37 cellular contexts compared by ENCODE assay signal in the genomic region with DNA sequence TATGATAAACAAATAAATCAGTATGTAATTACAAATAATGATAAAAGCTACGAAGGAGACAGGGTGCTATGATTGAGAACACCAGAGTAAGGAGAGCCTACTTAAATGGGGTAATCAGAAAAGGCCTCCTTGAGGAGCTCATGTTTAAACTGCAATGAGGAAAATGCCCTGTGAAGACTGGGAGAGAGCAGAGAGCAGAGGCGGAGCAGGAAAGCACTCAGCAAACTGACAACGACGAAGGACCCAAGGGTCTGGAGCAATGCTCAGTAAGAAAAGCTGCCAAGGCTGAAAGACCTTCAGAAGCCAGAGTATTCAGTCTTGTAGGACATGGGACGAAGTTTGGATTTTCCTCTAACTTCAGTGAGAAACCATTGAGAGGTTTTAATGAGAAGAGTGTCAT.
"Had no signal": no experiment of that assay in that cellular context is flagged by ENCODE, and none has a peak within 500 bp of the region (broad histone marks: within the 10 kb centered on the region; RNA-seq: fewer than 3 reads in every experiment).

No MANE protein-coding gene starts in this region.

- H3K36me3 Mint-ChIP-seq: activated CD4-positive, alpha-beta memory T cell treated with anti-CD3 and anti-CD28 coated beads for 36 hours; activated CD8-positive, alpha-beta memory T cell treated with anti-CD3 and anti-CD28 coated beads, Interleukin-2, amount 10 ng/mL, durations not matched to agents 7 days and 5 days; activated naive CD4-positive, alpha-beta T cell treated with anti-CD3 and anti-CD28 coated beads, Interleukin-2, amount 50 U/mL, for 24 hours; activated naive CD8-positive, alpha-beta T cell treated with anti-CD3 and anti-CD28 coated beads for 36 hours had no signal

- H3K4me3 ChIP-seq: adrenal gland, body of pancreas, esophagus muscularis mucosa, gastrocnemius medialis had no signal

- H3K36me3 ChIP-seq: adrenal gland, esophagus muscularis mucosa, gastrocnemius medialis, WERI-Rb-1 had no signal

- H3K27ac Mint-ChIP-seq: activated CD4-positive, alpha-beta memory T cell treated with anti-CD3 and anti-CD28 coated beads for 36 hours; activated CD4-positive, alpha-beta T cell treated with anti-CD3 and anti-CD28 coated beads for 36 hours; activated CD4-positive, alpha-beta T cell treated with anti-CD3 and anti-CD28 coated beads, Interleukin-2, amount 10 ng/mL, durations not matched to agents 24 days and 14 days; activated CD8-positive, alpha-beta memory T cell treated with anti-CD3 and anti-CD28 coated beads, Interleukin-2, amount 10 ng/mL, durations not matched to agents 7 days and 5 days; activated CD8-positive, alpha-beta T cell treated with anti-CD3 and anti-CD28 coated beads, Interleukin-2, amount 10 ng/mL, durations not matched to agents 7 days and 5 days; activated naive CD4-positive, alpha-beta T cell treated with anti-CD3 and anti-CD28 coated beads for 36 hours; activated naive CD4-positive, alpha-beta T cell treated with anti-CD3 and anti-CD28 coated beads, Interleukin-2, amount 50 U/mL, for 24 hours; activated naive CD8-positive, alpha-beta T cell treated with anti-CD3 and anti-CD28 coated beads for 36 hours; activated naive CD8-positive, alpha-beta T cell treated with anti-CD3 and anti-CD28 coated beads, Interleukin-2, amount 50 U/mL, for 24 hours; activated T-helper 1 cell treated with anti-CD3 and anti-CD28 coated beads, Interleukin-12 subunit alpha, Interleukin-12 subunit beta, Interleukin-2, Interleukin-4 antibody, amounts not matched to agents 30 ng/mL and 10 ng/mL and 1 ng/mL, durations not matched to agents 14 hours and 24 hours and 36 hours; activated T-helper 2 cell treated with anti-CD3 and anti-CD28 coated beads, Interferon-gamma antibody, Interleukin-2, Interleukin-4, amounts not matched to agents 10 μg/mL and 5 μg/mL and 100 μg/mL, durations not matched to agents 14 hours and 24 hours and 36 hours; effector memory CD8-positive, alpha-beta T cell; T-helper 17 cell; T-helper 2 cell treated with Interferon-gamma antibody and Interleukin-4, amounts not matched to agents 5 μg/mL and 100 μg/mL, for 36 hours had no signal

- H3K4me1 ChIP-seq: adrenal gland, body of pancreas, gastrocnemius medialis had no signal

- DNase-seq: activated CD4-positive, alpha-beta memory T cell treated with anti-CD3 and anti-CD28 coated beads for 36 hours; activated CD4-positive, alpha-beta T cell treated with anti-CD3 and anti-CD28 coated beads for 36 hours; activated CD4-positive, alpha-beta T cell treated with anti-CD3 and anti-CD28 coated beads, Interleukin-2, amount 10 ng/mL, durations not matched to agents 24 days and 14 days; activated CD4-positive, CD25-positive, alpha-beta regulatory T cell; activated CD4-positive, CD25-positive, alpha-beta regulatory T cell treated with anti-CD3 and anti-CD28 coated beads, Interleukin-2, amount 50 U/mL, for 72 hours; activated CD8-positive, alpha-beta memory T cell treated with anti-CD3 and anti-CD28 coated beads, Interleukin-2, amount 10 ng/mL, durations not matched to agents 7 days and 5 days; activated CD8-positive, alpha-beta memory T cell treated with anti-CD3 and anti-CD28 coated beads, Interleukin-2, amount 50 U/mL, for 4 hours; activated CD8-positive, alpha-beta T cell treated with anti-CD3 and anti-CD28 coated beads, Interleukin-2, amount 10 ng/mL, durations not matched to agents 7 days and 5 days; activated effector memory CD4-positive, alpha-beta T cell treated with anti-CD3 and anti-CD28 coated beads, Interleukin-2, amount 50 U/mL, for 16 hours; activated naive CD4-positive, alpha-beta T cell treated with anti-CD3 and anti-CD28 coated beads for 36 hours; activated naive CD8-positive, alpha-beta T cell treated with anti-CD3 and anti-CD28 coated beads for 36 hours; activated naive CD8-positive, alpha-beta T cell treated with anti-CD3 and anti-CD28 coated beads, Interleukin-2, amount 50 U/mL, for 24 hours; activated T-cell treated with anti-CD3 and anti-CD28 coated beads, Interleukin-2, amount 50 U/mL, for 1 hour; activated T-cell treated with anti-CD3 and anti-CD28 coated beads, Interleukin-2, amount 50 U/mL, for 48 hours; adrenal gland; amygdala; aorta; body of pancreas; caudate nucleus; cortex of kidney; dermis blood vessel endothelial cell; effector CD4-positive, alpha-beta T cell; effector memory CD8-positive, alpha-beta T cell; erythroblast; foreskin keratinocyte; gastrocnemius medialis; glutamatergic neuron; T-helper 1 cell; T-helper 17 cell; T1000; WERI-Rb-1 had no signal

- H3K9me3 ChIP-seq: adrenal gland, body of pancreas, esophagus muscularis mucosa, gastrocnemius medialis had no signal

- H3K9me3 Mint-ChIP-seq: activated CD4-positive, alpha-beta memory T cell treated with anti-CD3 and anti-CD28 coated beads for 36 hours; activated CD4-positive, alpha-beta T cell treated with anti-CD3 and anti-CD28 coated beads, Interleukin-2, amount 10 ng/mL, durations not matched to agents 24 days and 14 days; activated naive CD4-positive, alpha-beta T cell treated with anti-CD3 and anti-CD28 coated beads for 36 hours; activated naive CD4-positive, alpha-beta T cell treated with anti-CD3 and anti-CD28 coated beads, Interleukin-2, amount 50 U/mL, for 24 hours; activated naive CD8-positive, alpha-beta T cell treated with anti-CD3 and anti-CD28 coated beads for 36 hours; activated naive CD8-positive, alpha-beta T cell treated with anti-CD3 and anti-CD28 coated beads, Interleukin-2, amount 50 U/mL, for 24 hours; activated T-helper 1 cell treated with anti-CD3 and anti-CD28 coated beads, Interleukin-12 subunit alpha, Interleukin-12 subunit beta, Interleukin-2, Interleukin-4 antibody, amounts not matched to agents 30 ng/mL and 10 ng/mL and 1 ng/mL, durations not matched to agents 14 hours and 24 hours and 36 hours; activated T-helper 2 cell treated with anti-CD3 and anti-CD28 coated beads, Interferon-gamma antibody, Interleukin-2, Interleukin-4, amounts not matched to agents 10 μg/mL and 5 μg/mL and 100 μg/mL, durations not matched to agents 14 hours and 24 hours and 36 hours; effector memory CD8-positive, alpha-beta T cell had no signal

- H3K4me1 Mint-ChIP-seq: activated CD4-positive, alpha-beta T cell treated with anti-CD3 and anti-CD28 coated beads for 36 hours; activated CD4-positive, alpha-beta T cell treated with anti-CD3 and anti-CD28 coated beads, Interleukin-2, amount 10 ng/mL, durations not matched to agents 24 days and 14 days; activated CD8-positive, alpha-beta memory T cell treated with anti-CD3 and anti-CD28 coated beads, Interleukin-2, amount 10 ng/mL, durations not matched to agents 7 days and 5 days; activated naive CD4-positive, alpha-beta T cell treated with anti-CD3 and anti-CD28 coated beads, Interleukin-2, amount 50 U/mL, for 24 hours; activated naive CD8-positive, alpha-beta T cell treated with anti-CD3 and anti-CD28 coated beads for 36 hours; activated naive CD8-positive, alpha-beta T cell treated with anti-CD3 and anti-CD28 coated beads, Interleukin-2, amount 50 U/mL, for 24 hours; T-helper 17 cell had no signal

- H3K27ac ChIP-seq: adrenal gland, body of pancreas, esophagus muscularis mucosa, foreskin keratinocyte, gastrocnemius medialis, WERI-Rb-1 had no signal

- ATAC-seq: activated CD4-positive, alpha-beta T cell treated with anti-CD3 and anti-CD28 coated beads for 36 hours; activated CD8-positive, alpha-beta memory T cell treated with anti-CD3 and anti-CD28 coated beads, Interleukin-2, amount 10 ng/mL, durations not matched to agents 7 days and 5 days; activated CD8-positive, alpha-beta T cell treated with anti-CD3 and anti-CD28 coated beads, Interleukin-2, amount 10 ng/mL, durations not matched to agents 7 days and 5 days; activated naive CD8-positive, alpha-beta T cell treated with anti-CD3 and anti-CD28 coated beads, Interleukin-2, amount 50 U/mL, for 24 hours; body of pancreas; effector memory CD8-positive, alpha-beta T cell; foreskin keratinocyte; gastrocnemius medialis; T-helper 17 cell had no signal

- H3K27me3 Mint-ChIP-seq: activated CD4-positive, alpha-beta memory T cell treated with anti-CD3 and anti-CD28 coated beads for 36 hours; activated CD4-positive, alpha-beta T cell treated with anti-CD3 and anti-CD28 coated beads for 36 hours; activated CD4-positive, alpha-beta T cell treated with anti-CD3 and anti-CD28 coated beads, Interleukin-2, amount 10 ng/mL, durations not matched to agents 24 days and 14 days; activated CD8-positive, alpha-beta memory T cell treated with anti-CD3 and anti-CD28 coated beads, Interleukin-2, amount 10 ng/mL, durations not matched to agents 7 days and 5 days; activated naive CD4-positive, alpha-beta T cell treated with anti-CD3 and anti-CD28 coated beads, Interleukin-2, amount 50 U/mL, for 24 hours; activated naive CD8-positive, alpha-beta T cell treated with anti-CD3 and anti-CD28 coated beads for 36 hours; activated naive CD8-positive, alpha-beta T cell treated with anti-CD3 and anti-CD28 coated beads, Interleukin-2, amount 50 U/mL, for 24 hours had no signal

- H3K4me3 Mint-ChIP-seq: activated CD4-positive, alpha-beta memory T cell treated with anti-CD3 and anti-CD28 coated beads for 36 hours; activated CD4-positive, alpha-beta T cell treated with anti-CD3 and anti-CD28 coated beads for 36 hours; activated CD4-positive, alpha-beta T cell treated with anti-CD3 and anti-CD28 coated beads, Interleukin-2, amount 10 ng/mL, durations not matched to agents 24 days and 14 days; activated CD8-positive, alpha-beta memory T cell treated with anti-CD3 and anti-CD28 coated beads, Interleukin-2, amount 10 ng/mL, durations not matched to agents 7 days and 5 days; activated CD8-positive, alpha-beta T cell treated with anti-CD3 and anti-CD28 coated beads, Interleukin-2, amount 10 ng/mL, durations not matched to agents 7 days and 5 days; activated naive CD4-positive, alpha-beta T cell treated with anti-CD3 and anti-CD28 coated beads for 36 hours; activated naive CD4-positive, alpha-beta T cell treated with anti-CD3 and anti-CD28 coated beads, Interleukin-2, amount 50 U/mL, for 24 hours; activated naive CD8-positive, alpha-beta T cell treated with anti-CD3 and anti-CD28 coated beads for 36 hours; activated naive CD8-positive, alpha-beta T cell treated with anti-CD3 and anti-CD28 coated beads, Interleukin-2, amount 50 U/mL, for 24 hours; activated T-helper 1 cell treated with anti-CD3 and anti-CD28 coated beads, Interleukin-12 subunit alpha, Interleukin-12 subunit beta, Interleukin-2, Interleukin-4 antibody, amounts not matched to agents 30 ng/mL and 10 ng/mL and 1 ng/mL, durations not matched to agents 14 hours and 24 hours and 36 hours; effector memory CD8-positive, alpha-beta T cell; T-helper 17 cell; T-helper 2 cell treated with Interferon-gamma antibody and Interleukin-4, amounts not matched to agents 5 μg/mL and 100 μg/mL, for 36 hours had no signal

- FAIRE-seq: colon had no signal

- H3K27me3 ChIP-seq: adrenal gland, body of pancreas, esophagus muscularis mucosa, foreskin keratinocyte, gastrocnemius medialis had no signal
